Comparison of ENCODE assay signal across 10 cellular contexts in genomic region chr14:71725802-71726638, GRCh38.
DNase-seq lines count a peak whose midpoint lies in the region; ATAC-seq and TF ChIP-seq lines count a peak whose summit lies in the region.
"Had no signal": no experiment of that assay in that cellular context is flagged by ENCODE, and none has a peak within 500 bp of the region (broad histone marks: within the 10 kb centered on the region; RNA-seq: fewer than 3 reads in every experiment).

No MANE protein-coding gene starts in this region.

- no peak overlapping the region for H3K4me3 ChIP-seq in OCI-LY7 (ENCODE audit: low read depth, low read length, poor library complexity, severe bottlenecking)
- H3K4me3 ChIP-seq: stomach had no signal

- no TSS peak for BruUV-seq in OCI-LY7 (replicated peaks; lab: Mats Ljungman, UMichigan)

- H3K4me1 ChIP-seq in OCI-LY7 (ENCODE audit: insufficient read depth, low read length, poor library complexity, severe bottlenecking): no peaks in the 10 kb centered on the region

- no peak for TF ChIP-seq CTCF in omental fat pad (IDR thresholded peaks at IDR 0.05)
- TF ChIP-seq CTCF in OCI-LY7 (conservative IDR thresholded peaks at IDR 0.05; ENCODE audit: low read length): no peak

- CTCF ChIA-PET in OCI-LY7 (lab: Charles Lee; ENCODE audit: unreplicated experiment): no interaction called here

- intact Hi-C loops in OCI-LY7 (cut with micrococcal nuclease; ENCODE audit: unreplicated experiment): no loop called here

- no peak overlapping the region for H3K27ac ChIP-seq in OCI-LY7 (ENCODE audit: low read depth, low read length, poor library complexity, severe bottlenecking)
- H3K27ac ChIP-seq: stomach had no signal

- POLR2A ChIA-PET in OCI-LY7 (lab: Charles Lee): interaction anchor here (1.2 kb wide), 1 partner anchor 15 kb away, joined by 3 read pairs; no protein-coding TSS in a partner anchor

- H3K9me3 ChIP-seq in OCI-LY7 (ENCODE audit: low read length): no peaks in the 10 kb centered on the region
- H3K9me3 ChIP-seq: stomach had no signal

- H3K79me2 ChIP-seq in OCI-LY7 (ENCODE audit: insufficient read depth, low read depth, low read length): no peaks in the 10 kb centered on the region

- no peak overlapping the region for H3K4me2 ChIP-seq in OCI-LY7 (ENCODE audit: low read length)

- no peaks in the 10 kb centered on the region for H4K20me1 ChIP-seq in OCI-LY7 (ENCODE audit: insufficient read depth, low read length)

- H3K36me3 ChIP-seq in OCI-LY7 (ENCODE audit: insufficient read depth, low read length): peaks cover 48% of the 10 kb centered on the region

- ATAC-seq in omental fat pad (ENCODE audit: low FRiP score): peak; percentile 73
- no peak for ATAC-seq in GM21367 (IDR thresholded peaks at IDR 0.05; ENCODE audit: unreplicated experiment)

- H2AFZ ChIP-seq in OCI-LY7 (ENCODE audit: low read length): no peak overlapping the region

- H3K9me2 ChIP-seq in OCI-LY7 (ENCODE audit: insufficient read depth, low read length): no peaks in the 10 kb centered on the region

- peak; percentile 60 for DNase-seq in EL
- peak; percentile 47 for DNase-seq in NOMO-1 treated with dmso at 0.1 percent for 144 hours (lab: John Stamatoyannopoulos, UW; ENCODE audit: unreplicated experiment)
- peak; percentile 58 for DNase-seq in dermis blood vessel endothelial cell
- DNase-seq in omental fat pad (ENCODE audit: low spot score): no peak
- no peak for DNase-seq in OCI-LY7 (ENCODE audit: low spot score)
- no peak for DNase-seq in CD1c-positive myeloid dendritic cell (ENCODE audit: extremely low spot score)
- no peak for DNase-seq in NCI-H2171 treated with DMSO at 0.1 percent for 48 hours (lab: John Stamatoyannopoulos, UW)
- DNase-seq: activated naive CD8-positive, alpha-beta T cell treated with anti-CD3 and anti-CD28 coated beads, Interleukin-2, amount 10 ng/mL, durations not matched to agents 7 days and 5 days; stomach had no signal

Comparison
In these comparisons a context has a peak if more than half of its experiments do, and no peak if none do; other contexts are left out.
1. DNase-seq: peak in EL (single experiment), NOMO-1 treated with dmso at 0.1 percent for 144 hours (single experiment) and dermis blood vessel endothelial cell (single experiment); none in omental fat pad (single experiment), OCI-LY7 (single experiment), CD1c-positive myeloid dendritic cell (single experiment) and NCI-H2171 treated with DMSO at 0.1 percent for 48 hours (single experiment).